Comparison of ENCODE assay signal across 9 cellular contexts in the genomic region with DNA sequence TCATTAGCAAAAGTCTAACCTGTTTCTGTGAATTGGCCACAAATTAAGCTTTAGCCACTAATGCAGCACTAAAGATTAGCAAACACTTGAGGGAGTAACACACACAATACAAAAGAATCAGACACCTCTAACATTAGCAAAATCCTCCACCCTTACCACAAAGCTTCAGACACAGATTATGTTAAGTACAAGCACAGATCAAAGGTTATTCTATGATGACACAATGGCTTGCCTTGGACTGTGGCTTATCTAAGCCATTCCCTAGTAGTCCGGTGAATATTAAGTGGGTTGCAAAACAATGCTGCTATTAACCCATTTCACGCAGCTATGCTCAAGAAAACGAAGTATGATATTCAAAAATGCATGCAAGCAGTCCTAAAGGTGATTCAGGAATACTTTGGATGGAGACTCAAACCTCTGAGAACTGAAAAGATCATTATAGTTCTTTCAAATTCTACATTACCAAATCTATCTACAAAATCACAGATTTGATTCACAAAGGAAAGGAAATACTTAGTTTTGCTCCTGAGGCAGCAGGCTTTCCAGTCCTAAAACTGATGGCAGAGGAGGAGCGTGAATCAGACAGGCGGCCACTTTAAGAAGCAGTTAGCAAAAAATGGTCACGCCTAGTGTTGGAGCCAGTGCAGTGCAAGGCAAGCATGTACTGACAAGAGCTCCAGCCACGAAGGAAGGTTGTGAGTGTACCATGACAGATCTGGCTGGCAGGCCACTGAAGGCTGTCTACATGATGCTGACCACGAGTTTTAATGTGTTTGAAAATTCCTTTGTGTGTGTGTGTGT.
DNase-seq lines count a peak whose midpoint lies in the region; ATAC-seq and TF ChIP-seq lines count a peak whose summit lies in the region.
"Had no signal": no experiment of that assay in that cellular context is flagged by ENCODE, and none has a peak within 500 bp of the region (broad histone marks: within the 10 kb centered on the region; RNA-seq: fewer than 3 reads in every experiment).

No MANE protein-coding gene starts in this region.

- intact Hi-C loops in stomach (cut with DNase I; ENCODE audit: low total_unique reads) = no loop called here

- TF ChIP-seq EP300 in gastroesophageal sphincter (IDR thresholded peaks at IDR 0.05) (no peak), stomach (IDR thresholded peaks at IDR 0.05) (no peak)

- H3K27me3 ChIP-seq in gastroesophageal sphincter = no peaks in the 10 kb centered on the region
- no peaks in the 10 kb centered on the region for H3K27me3 ChIP-seq in stomach

- ATAC-seq in gastroesophageal sphincter (peak; percentile 39), HG03135 (IDR thresholded peaks at IDR 0.05; ENCODE audit: unreplicated experiment) (no peak)

- peaks cover 3 to 24% (median 8%) of the 10 kb centered on the region in 3 donors for H3K4me1 ChIP-seq in gastroesophageal sphincter
- peaks cover 45 to 80% (median 65%) of the 10 kb centered on the region in 4 donors for H3K4me1 ChIP-seq in stomach

- TF ChIP-seq POLR2A in gastroesophageal sphincter (IDR thresholded peaks at IDR 0.05) (no peak), stomach (IDR thresholded peaks at IDR 0.05) (no peak)

- H3K9me3 ChIP-seq in gastroesophageal sphincter (no peaks in the 10 kb centered on the region), stomach (no peaks in the 10 kb centered on the region)

- TF ChIP-seq CTCF in gastroesophageal sphincter (IDR thresholded peaks at IDR 0.05) = peak in 1 of 4 experiments; percentile 12
- TF ChIP-seq CTCF in stomach (IDR thresholded peaks at IDR 0.05) = peak in 2 of 7 experiments; percentile 19 to 32

- H3K27ac ChIP-seq in gastroesophageal sphincter (no peak overlapping the region), stomach (peak overlapping the region in 2 of 5 donors; percentile 25 to 43)

- DNase-seq in NCI-H2107 treated with DMSO at 0.1 percent for 48 hours (lab: John Stamatoyannopoulos, UW; ENCODE audit: unreplicated experiment) = peak; percentile 10
- no peak for DNase-seq in NCI-H2107 (lab: John Stamatoyannopoulos, UW)
- DNase-seq in RKO (ENCODE audit: low spot score) = peak; percentile 28
- peak; percentile 48 for DNase-seq in stomach
- DNase-seq in activated naive CD4-positive, alpha-beta T cell treated with anti-CD3 and anti-CD28 coated beads, Interleukin-2, amount 50 U/mL, for 16 hours = no peak
- DNase-seq in NCI-H524 treated with DMSO at 0.1 percent for 48 hours (lab: John Stamatoyannopoulos, UW) = no peak
- DNase-seq: activated naive CD8-positive, alpha-beta T cell treated with anti-CD3 and anti-CD28 coated beads, Interleukin-2, amount 10 ng/mL, durations not matched to agents 7 days and 5 days had no signal

- peaks cover 0 to 23% of the 10 kb centered on the region in 2 donors for H3K36me3 ChIP-seq in gastroesophageal sphincter
- peaks cover 0 to 9% (median 5%) of the 10 kb centered on the region in 4 donors for H3K36me3 ChIP-seq in stomach

- WGBS in gastroesophageal sphincter (ENCODE audit: low coverage in 1 of 2), 2 donors = 55 to 61% methylated on average over 8 of the region's 8 CpGs
- WGBS in stomach, 5 donors = 43 to 55% (median 46%) methylated on average over 8 of the region's 8 CpGs

- H3K4me3 ChIP-seq in gastroesophageal sphincter (no peak overlapping the region), stomach (no peak overlapping the region)

Comparison
In these comparisons a context has a peak if more than half of its experiments do, and no peak if none do; other contexts are left out.
1. DNase-seq: peak in NCI-H2107 treated with DMSO at 0.1 percent for 48 hours (single experiment), RKO (single experiment) and stomach (single experiment); none in NCI-H2107 (single experiment), activated naive CD4-positive, alpha-beta T cell treated with anti-CD3 and anti-CD28 coated beads, Interleukin-2, amount 50 U/mL, for 16 hours (single experiment) and NCI-H524 treated with DMSO at 0.1 percent for 48 hours (single experiment).